ENCODE assay signal across 8 cellular contexts in the genomic region with DNA sequence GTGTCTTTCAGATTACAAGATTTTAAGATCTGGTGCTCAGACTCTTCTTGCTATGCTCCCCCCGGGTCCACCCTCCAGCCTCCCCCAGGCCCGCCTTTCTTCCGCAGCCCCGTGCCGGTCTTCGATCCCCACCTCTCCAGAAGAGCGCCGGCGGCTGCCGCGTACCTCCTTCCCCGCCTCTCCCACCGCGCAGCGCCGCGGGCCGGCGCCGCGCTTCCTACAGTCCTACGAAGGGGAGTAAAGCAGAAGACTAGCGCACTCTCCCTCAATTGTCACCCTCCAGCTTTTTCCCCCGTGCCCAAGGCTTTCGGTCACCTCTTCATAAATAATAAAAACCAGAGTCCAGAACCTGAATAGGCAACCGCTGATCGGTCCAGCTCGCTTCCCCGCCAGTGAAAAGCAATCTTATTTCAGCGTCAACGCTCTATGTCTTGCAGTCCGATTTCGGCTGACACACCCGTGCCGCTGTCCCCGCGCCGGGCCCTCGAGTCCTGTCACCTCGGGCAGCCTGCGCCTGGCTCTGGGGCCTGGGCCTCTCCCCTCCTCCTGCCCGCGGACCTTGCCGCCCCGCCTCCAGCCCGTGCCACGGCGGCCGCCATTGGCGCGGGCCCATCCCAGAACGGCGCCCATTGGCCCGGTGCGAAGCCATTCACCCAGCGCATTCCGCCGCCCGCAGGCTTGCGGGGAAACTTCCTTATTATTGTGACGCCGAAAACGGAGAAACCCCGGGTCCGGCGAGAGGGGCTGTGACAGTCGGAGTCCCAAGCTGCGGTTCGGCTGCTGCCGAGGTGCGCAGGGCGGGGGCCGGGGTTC. TPM values are rescaled to one million over a fixed set of nuclear protein-coding genes. Genes with fewer than 3 reads are reported as not detected.
DNase-seq lines count a peak whose midpoint lies in the region; FAIRE-seq and TF ChIP-seq lines count a peak whose summit lies in the region.

Gene HERC3, plus strand, starts transcription at position 694 of the 813 bp plus-strand sequence. CDS start 13,344 bp downstream, outside the sequence.

- H3K27ac Mint-ChIP-seq in nephron progenitor cell: peak within 1 kb of the TSS; percentile 84
- peak within 1 kb of the TSS; percentile 87 for H3K27ac Mint-ChIP-seq in stimulated activated naive CD8-positive, alpha-beta T cell treated with anti-CD3 and anti-CD28 coated beads, Interleukin-15, Interleukin-2, amounts not matched to agents 100 ng/mL and 50 ng/mL, for 24 hours

- TF ChIP-seq POLR2A in H54 (IDR thresholded peaks at IDR 0.05; ENCODE audit: low read depth, low read length): peak; percentile 56

- TF ChIP-seq CTCF in fibroblast of the aortic adventitia (IDR thresholded peaks at IDR 0.05; ENCODE audit: insufficient read depth, low read length): peak; percentile 38
- TF ChIP-seq CTCF in nephron progenitor cell (IDR thresholded peaks at IDR 0.05): no peak

- peaks cover 18% of the 10 kb centered on the region for H3K4me1 Mint-ChIP-seq in nephron progenitor cell
- H3K4me1 Mint-ChIP-seq in stimulated activated naive CD8-positive, alpha-beta T cell treated with anti-CD3 and anti-CD28 coated beads, Interleukin-15, Interleukin-2, amounts not matched to agents 100 ng/mL and 50 ng/mL, for 24 hours (ENCODE audit: low read depth): peaks cover 40% of the 10 kb centered on the region

- H3K4me3 ChIP-seq in fibroblast of the aortic adventitia (ENCODE audit: low read depth, low read length): peak within 1 kb of the TSS; percentile 83

- FAIRE-seq in H54 (lab: Jason Lieb, UNC): no peak

- H3K27me3 Mint-ChIP-seq in nephron progenitor cell (ENCODE audit: low read depth, poor library complexity): peaks cover 54% of the 10 kb centered on the region
- H3K27me3 Mint-ChIP-seq in stimulated activated naive CD8-positive, alpha-beta T cell treated with anti-CD3 and anti-CD28 coated beads, Interleukin-15, Interleukin-2, amounts not matched to agents 100 ng/mL and 50 ng/mL, for 24 hours: peaks cover 4% of the 10 kb centered on the region

- peak within 1 kb of the TSS; percentile 89 for H3K4me3 Mint-ChIP-seq in nephron progenitor cell
- H3K4me3 Mint-ChIP-seq in stimulated activated naive CD8-positive, alpha-beta T cell treated with anti-CD3 and anti-CD28 coated beads, Interleukin-15, Interleukin-2, amounts not matched to agents 100 ng/mL and 50 ng/mL, for 24 hours: peak within 1 kb of the TSS; percentile 89

- peak; percentile 92 for DNase-seq in ELF-1 (ENCODE audit: low read depth, low spot score)
- peak; percentile 70 for DNase-seq in H54 (ENCODE audit: insufficient read length, low spot score)
- peak; percentile 92 for DNase-seq in LoVo (ENCODE audit: low spot score)
- DNase-seq in SHP77 treated with DMSO at 0.1 percent for 48 hours (lab: John Stamatoyannopoulos, UW): peak; percentile 27
- peak; percentile 88 for DNase-seq in activated gamma-delta T cell (lab: John Stamatoyannopoulos, UW)
- DNase-seq in fibroblast of the aortic adventitia (ENCODE audit: low read depth): peak; percentile 78
- peak; percentile 93 for DNase-seq in nephron progenitor cell

- no peaks in the 10 kb centered on the region for H3K9me3 Mint-ChIP-seq in nephron progenitor cell
- H3K9me3 Mint-ChIP-seq in stimulated activated naive CD8-positive, alpha-beta T cell treated with anti-CD3 and anti-CD28 coated beads, Interleukin-15, Interleukin-2, amounts not matched to agents 100 ng/mL and 50 ng/mL, for 24 hours: no peaks in the 10 kb centered on the region

- H3K36me3 Mint-ChIP-seq in nephron progenitor cell (ENCODE audit: low read depth): no peaks in the 10 kb centered on the region
- H3K36me3 Mint-ChIP-seq in stimulated activated naive CD8-positive, alpha-beta T cell treated with anti-CD3 and anti-CD28 coated beads, Interleukin-15, Interleukin-2, amounts not matched to agents 100 ng/mL and 50 ng/mL, for 24 hours (ENCODE audit: low read depth): peaks cover 5% of the 10 kb centered on the region

RNA-seq across cellular contexts. Expression of gene HERC3, which starts in this region (rescaled TPM):
- total RNA-seq in fibroblast of the aortic adventitia (ENCODE audit: low replicate concordance): 18.3 and 47.2 TPM in 2 replicates

Comparison
In these comparisons a context has a peak if more than half of its experiments do, and no peak if none do; other contexts are left out.
1. Peak in every context shown above with its lines: DNase-seq and H3K4me3 ChIP-seq.
2. DNase-seq: peak in every context shown above with its lines; median percentile 93 in nephron progenitor cell; 92 in ELF-1; 92 in LoVo; 88 in activated gamma-delta T cell; 78 in fibroblast of the aortic adventitia; 70 in H54; 27 in SHP77 treated with DMSO at 0.1 percent for 48 hours.